8 cellular contexts compared by ENCODE assay signal in the genomic region with DNA sequence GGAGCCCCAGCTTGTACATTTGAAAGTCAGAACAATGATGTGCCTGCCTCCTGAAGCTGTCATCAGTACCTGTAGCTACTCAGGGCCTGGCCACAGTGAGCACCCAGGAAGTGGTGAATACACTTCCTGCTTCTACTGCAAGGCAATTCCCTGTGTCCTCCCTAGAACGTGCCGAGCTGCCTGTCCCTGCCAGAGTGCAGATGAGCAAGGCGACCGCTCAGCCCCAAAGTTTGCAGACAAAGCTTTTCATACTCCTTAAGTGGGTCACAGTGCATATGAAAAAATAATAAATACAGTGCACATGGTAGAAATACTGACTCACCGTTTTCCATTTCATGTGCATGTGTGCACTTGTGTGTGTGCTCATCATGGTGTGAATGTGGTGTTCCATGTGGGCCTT.
DNase-seq lines count a peak whose midpoint lies in the region; ATAC-seq and TF ChIP-seq lines count a peak whose summit lies in the region.

No MANE protein-coding gene starts in this region.

- H3K27me3 ChIP-seq in effector memory CD4-positive, alpha-beta T cell (replicated peaks; ENCODE audit: control insufficient read depth, insufficient read depth, low read length, poor library complexity, severe bottlenecking), result no peaks in the 10 kb centered on the region
- H3K27me3 ChIP-seq in sigmoid colon, result no peaks in the 10 kb centered on the region

- 41 to 44% methylated on average over 5 of the region's 5 CpGs for WGBS in sigmoid colon, 2 donors

- H3K27ac ChIP-seq in effector memory CD4-positive, alpha-beta T cell (ENCODE audit: insufficient read depth, low read length, poor library complexity, severe bottlenecking), result peak overlapping the region; percentile 75
- peak overlapping the region; percentile 21 to 66 (median 53) for H3K27ac ChIP-seq in sigmoid colon

- H3K4me1 ChIP-seq in effector memory CD4-positive, alpha-beta T cell (ENCODE audit: control insufficient read depth, insufficient read depth, low read length, poor library complexity, severe bottlenecking), result peaks cover 68% of the 10 kb centered on the region
- H3K4me1 ChIP-seq in sigmoid colon, result peaks cover 0 to 60% (median 48%) of the 10 kb centered on the region in 4 donors

- DNase-seq in GM19238 (ENCODE audit: insufficient read length, low spot score) (peak; percentile 50), sigmoid colon (no peak), NCI-H187 treated with DMSO at 0.1 percent for 48 hours (lab: John Stamatoyannopoulos, UW) (no peak), NCI-H526 (lab: John Stamatoyannopoulos, UW) (no peak)
- DNase-seq in activated CD4-positive, alpha-beta T cell treated with anti-CD3 and anti-CD28 coated beads for 48 hours, result peak; percentile 73
- DNase-seq in effector memory CD4-positive, alpha-beta T cell, result peak; percentile 60 to 71 (median 67)

- ATAC-seq in GM21360 (IDR thresholded peaks at IDR 0.05; ENCODE audit: unreplicated experiment), result no peak
- no peak for ATAC-seq in HG03135 (IDR thresholded peaks at IDR 0.05; ENCODE audit: unreplicated experiment)

- intact Hi-C loops in sigmoid colon (cut with DNase I), result no loop called here

- TF ChIP-seq POLR2A in sigmoid colon (IDR thresholded peaks at IDR 0.05), result no peak

- no peak for TF ChIP-seq EP300 in sigmoid colon (IDR thresholded peaks at IDR 0.05)

- no peak for TF ChIP-seq CTCF in sigmoid colon (IDR thresholded peaks at IDR 0.05)

- no peaks in the 10 kb centered on the region for H3K9me3 ChIP-seq in effector memory CD4-positive, alpha-beta T cell (ENCODE audit: control insufficient read depth, low read length)
- no peaks in the 10 kb centered on the region for H3K9me3 ChIP-seq in sigmoid colon

- H3K4me3 ChIP-seq in effector memory CD4-positive, alpha-beta T cell (ENCODE audit: insufficient read depth, low read depth, low read length, poor library complexity, severe bottlenecking), result no peak overlapping the region
- no peak overlapping the region for H3K4me3 ChIP-seq in sigmoid colon

- H3K36me3 ChIP-seq in effector memory CD4-positive, alpha-beta T cell (ENCODE audit: control insufficient read depth, insufficient read depth, low read length), result no peaks in the 10 kb centered on the region
- H3K36me3 ChIP-seq in sigmoid colon, result no peaks in the 10 kb centered on the region

Comparison
In these comparisons a context has a peak if more than half of its experiments do, and no peak if none do; other contexts are left out.
1. DNase-seq: peak in GM19238 (single experiment), activated CD4-positive, alpha-beta T cell treated with anti-CD3 and anti-CD28 coated beads for 48 hours (single experiment) and effector memory CD4-positive, alpha-beta T cell (3 of 3); none in sigmoid colon (single experiment), NCI-H187 treated with DMSO at 0.1 percent for 48 hours (single experiment) and NCI-H526 (0 of 2).